In the genomic region with DNA sequence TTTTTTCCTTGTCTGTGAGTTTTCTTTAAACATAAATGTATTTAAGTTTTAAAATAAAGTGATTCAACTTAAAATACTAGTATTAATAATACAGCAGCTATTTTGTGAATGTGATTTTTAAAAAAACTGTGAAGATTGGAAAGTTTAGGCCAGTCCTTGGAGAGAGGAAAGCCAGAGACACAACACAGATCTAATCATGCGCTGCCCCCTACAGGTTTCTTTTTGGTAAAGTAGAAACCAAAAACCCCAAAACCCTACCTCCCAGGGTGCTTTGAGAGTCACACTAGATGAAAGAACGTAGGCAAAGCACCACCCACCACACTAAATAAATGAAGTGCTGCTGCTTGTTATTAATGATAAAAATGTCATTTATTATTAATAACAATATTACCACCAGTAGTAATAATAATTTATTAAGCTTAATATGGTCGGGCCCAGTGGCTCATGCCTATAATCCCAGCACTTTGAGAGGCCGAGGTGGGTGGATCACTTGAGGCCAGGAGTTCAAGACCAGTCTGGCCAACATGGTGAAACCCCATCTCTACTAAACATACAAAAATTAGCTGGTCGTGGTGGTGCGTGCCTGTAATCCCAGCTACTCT, we compare ENCODE assay signal across 8 cellular contexts. TPM values are rescaled to one million over a fixed set of nuclear protein-coding genes. Genes with fewer than 3 reads are reported as not detected.
A peak's percentile ranks its signal among the peaks of the same experiment; 100 is the strongest.
DNase-seq lines count a peak whose midpoint lies in the region; ATAC-seq, FAIRE-seq and TF ChIP-seq lines count a peak whose summit lies in the region.

No MANE protein-coding gene starts in this region.

- H3K4me2 ChIP-seq in endothelial cell of umbilical vein (ENCODE audit: insufficient read depth, low read length) = no peak overlapping the region

- no peak overlapping the region for H3K9ac ChIP-seq in endothelial cell of umbilical vein (replicated peaks; ENCODE audit: extremely low read depth, insufficient read depth, low read length)

- TF ChIP-seq POLR2A in endothelial cell of umbilical vein (IDR thresholded peaks at IDR 0.05; ENCODE audit: low read depth, low read length) (no peak), testis (IDR thresholded peaks at IDR 0.05) (no peak)

- no TSS peak for BruUV-seq in endothelial cell of umbilical vein (replicated peaks; lab: Mats Ljungman, UMichigan)

- H3K4me3 Mint-ChIP-seq in naive thymus-derived CD4-positive, alpha-beta T cell = no peak overlapping the region

- no peak overlapping the region for H3K27ac ChIP-seq in endothelial cell of umbilical vein (ENCODE audit: insufficient read depth, low read depth, low read length)
- no peak overlapping the region for H3K27ac ChIP-seq in naive thymus-derived CD4-positive, alpha-beta T cell (ENCODE audit: low read depth, low read length)
- no peak overlapping the region for H3K27ac ChIP-seq in testis

- TF ChIP-seq CTCF in AG09309 (IDR thresholded peaks at IDR 0.05; ENCODE audit: control insufficient read depth, insufficient read depth, low read depth, low read length, missing control alignments) = peak; percentile 63
- TF ChIP-seq CTCF in endothelial cell of umbilical vein (IDR thresholded peaks at IDR 0.05; ENCODE audit: extremely low read depth in 1 of 2, insufficient read depth in 1 of 2, low read depth in 1 of 2, low read length in 2 of 2) = peak; percentile 41 to 56
- TF ChIP-seq CTCF in testis (IDR thresholded peaks at IDR 0.05) = peak; percentile 56 to 70 (median 58)

- no peaks in the 10 kb centered on the region for H4K20me1 ChIP-seq in endothelial cell of umbilical vein (replicated peaks; ENCODE audit: control insufficient read depth, extremely low read depth, insufficient read depth, low read length)

- peak; percentile 90 for ATAC-seq in naive thymus-derived CD4-positive, alpha-beta T cell
- ATAC-seq in HG02588 (IDR thresholded peaks at IDR 0.05; ENCODE audit: unreplicated experiment) = no peak

- H3K9me3 Mint-ChIP-seq in naive thymus-derived CD4-positive, alpha-beta T cell = peaks cover 0 to 2% (median 0%) of the 10 kb centered on the region in 11 donors

- CTCF ChIA-PET in endothelial cell of umbilical vein (lab: Charles Lee) = interaction anchor here (0.6 to 10.0 kb wide), 61 partner anchors 9 to 515 kb away, joined by 3 to 274 read pairs (median 5); partner anchors contain the start of genes B4GALT5, SLC9A8 and SPATA2
- CTCF ChIA-PET in naive thymus-derived CD4-positive, alpha-beta T cell (lab: Charles Lee) = interaction anchor here (0.6 to 2.4 kb wide), 8 partner anchors 9 to 285 kb away, joined by 3 to 31 read pairs (median 4); no protein-coding TSS in a partner anchor

- no peak overlapping the region for H3K27ac Mint-ChIP-seq in naive thymus-derived CD4-positive, alpha-beta T cell

- dilution Hi-C loops in endothelial cell of umbilical vein (cut with MboI; ENCODE audit: extremely low pct_ligation_motif_present, low sequenced_read_pairs) = loop anchor here (25.0 kb wide), 1 partner anchor 184 kb away; no protein-coding TSS in a partner anchor

- H3K4me1 ChIP-seq in endothelial cell of umbilical vein (ENCODE audit: control insufficient read depth, extremely low read depth, insufficient read depth, low read length) (no peaks in the 10 kb centered on the region), testis (peaks cover 16% of the 10 kb centered on the region)
- no peaks in the 10 kb centered on the region for H3K4me1 ChIP-seq in naive thymus-derived CD4-positive, alpha-beta T cell (ENCODE audit: control insufficient read depth in 2 of 2, insufficient read depth in 2 of 2, low read length in 2 of 2)

- DNase-seq in AG09309 (ENCODE audit: low read depth) = no peak
- peak; percentile 52 for DNase-seq in GM18507 (ENCODE audit: extremely low spot score, insufficient read length, low read depth)
- peak; percentile 29 for DNase-seq in NCI-H2227 treated with DMSO at 0.1 percent for 48 hours (lab: John Stamatoyannopoulos, UW)
- DNase-seq in activated CD4-positive, CD25-positive, alpha-beta regulatory T cell treated with anti-CD3 and anti-CD28 coated beads, Interleukin-2, amount 50 U/mL, for 72 hours = peak; percentile 43
- peak; percentile 48 for DNase-seq in endothelial cell of umbilical vein (ENCODE audit: low read depth, low spot score)
- DNase-seq in naive thymus-derived CD4-positive, alpha-beta T cell = peak in 8 of 9 donors; percentile 34 to 70 (median 60)
- DNase-seq in testis = peak; percentile 78

- H3K27me3 Mint-ChIP-seq in naive thymus-derived CD4-positive, alpha-beta T cell = no peaks in the 10 kb centered on the region

- H3K27me3 ChIP-seq in endothelial cell of umbilical vein (ENCODE audit: control insufficient read depth in 2 of 2, insufficient read depth in 2 of 2, low read length in 2 of 2) (no peaks in the 10 kb centered on the region), testis (no peaks in the 10 kb centered on the region)
- no peaks in the 10 kb centered on the region for H3K27me3 ChIP-seq in naive thymus-derived CD4-positive, alpha-beta T cell (ENCODE audit: control insufficient read depth in 2 of 2, insufficient read depth in 2 of 2, low read length in 2 of 2)

- H3K4me3 ChIP-seq in AG09309 (ENCODE audit: control insufficient read depth, low read depth, low read length) (no peak overlapping the region), endothelial cell of umbilical vein (replicated peaks in 1 of 3; ENCODE audit: insufficient read depth in 1 of 3, low read depth in 1 of 3, low read length in 3 of 3) (no peak overlapping the region), testis (no peak overlapping the region)
- no peak overlapping the region for H3K4me3 ChIP-seq in naive thymus-derived CD4-positive, alpha-beta T cell (ENCODE audit: low read length)

- intact Hi-C loops in endothelial cell of umbilical vein (cut with micrococcal nuclease) = loop anchor here (1.0 to 5.0 kb wide), 3 partner anchors 69 to 304 kb away; no protein-coding TSS in a partner anchor
- intact Hi-C loops in naive thymus-derived CD4-positive, alpha-beta T cell (cut with micrococcal nuclease) = loop anchor here (1.0 to 5.0 kb wide), 4 partner anchors 235 to 514 kb away; no protein-coding TSS in a partner anchor
- intact Hi-C loops in testis (cut with DNase I; ENCODE audit: low total_unique reads) = no loop called here

- H3K36me3 ChIP-seq in endothelial cell of umbilical vein (ENCODE audit: control insufficient read depth in 2 of 2, extremely low read depth in 1 of 2, insufficient read depth in 2 of 2, low read length in 2 of 2) (peaks cover 3 to 9% of the 10 kb centered on the region in 2 experiments), testis (ENCODE audit: low read depth, missing control alignments) (no peaks in the 10 kb centered on the region)
- peaks cover 0 to 41% (median 14%) of the 10 kb centered on the region in 3 experiments for H3K36me3 ChIP-seq in naive thymus-derived CD4-positive, alpha-beta T cell (ENCODE audit: control insufficient read depth in 2 of 3, insufficient read depth in 3 of 3, low read length in 3 of 3)

- H3K9me1 ChIP-seq in endothelial cell of umbilical vein (replicated peaks; ENCODE audit: control insufficient read depth, extremely low read depth, insufficient read depth, low read length) = no peaks in the 10 kb centered on the region

- no peaks in the 10 kb centered on the region for H3K9me3 ChIP-seq in endothelial cell of umbilical vein (replicated peaks; ENCODE audit: control insufficient read depth, insufficient read depth, low read length)
- no peaks in the 10 kb centered on the region for H3K9me3 ChIP-seq in naive thymus-derived CD4-positive, alpha-beta T cell (ENCODE audit: control insufficient read depth in 2 of 3, low read length in 3 of 3)
- no peaks in the 10 kb centered on the region for H3K9me3 ChIP-seq in testis

- FAIRE-seq in GM18507 (lab: Jason Lieb, UNC) = peak; percentile 39
- no peak for FAIRE-seq in endothelial cell of umbilical vein (lab: Jason Lieb, UNC)

- H3K4me1 Mint-ChIP-seq in naive thymus-derived CD4-positive, alpha-beta T cell = peaks cover 9 to 25% (median 13%) of the 10 kb centered on the region in 7 donors

- no peaks in the 10 kb centered on the region for H3K79me2 ChIP-seq in endothelial cell of umbilical vein (ENCODE audit: control insufficient read depth, insufficient read depth, low read length)

- 70 to 71% methylated on average over 6 of the region's 6 CpGs for WGBS in testis, 2 donors

- H2AFZ ChIP-seq in endothelial cell of umbilical vein (ENCODE audit: low read depth, low read length) = no peak overlapping the region

- POLR2A ChIA-PET in endothelial cell of umbilical vein (lab: Charles Lee) = no interaction called here
- POLR2A ChIA-PET in naive thymus-derived CD4-positive, alpha-beta T cell (lab: Charles Lee) = no interaction called here

- peaks cover 13 to 32% (median 22%) of the 10 kb centered on the region in 5 donors for H3K36me3 Mint-ChIP-seq in naive thymus-derived CD4-positive, alpha-beta T cell

TF ChIP-seq in endothelial cell of umbilical vein, 7 proteins besides CTCF, POLR2A, EP300 and RAD21:
- TF ChIP-seq GATA2 (IDR thresholded peaks at IDR 0.05; ENCODE audit: insufficient read depth, insufficient read length, low read depth, low read length) (no peak), POLR2AphosphoS5 (IDR thresholded peaks at IDR 0.05; ENCODE audit: insufficient read depth, low read depth, low read length) (no peak), JUN (IDR thresholded peaks at IDR 0.05; ENCODE audit: borderline replicate concordance, insufficient read depth, insufficient read length, low read depth) (no peak), FOS (IDR thresholded peaks at IDR 0.05; ENCODE audit: borderline replicate concordance, insufficient read depth, low read length) (no peak), EZH2 (IDR thresholded peaks at IDR 0.05; ENCODE audit: borderline replicate concordance, low read depth, low read length, severe bottlenecking) (no peak), MYC (IDR thresholded peaks at IDR 0.05; ENCODE audit: low read depth, low read length) (no peak)
- TF ChIP-seq, protein P1, sequence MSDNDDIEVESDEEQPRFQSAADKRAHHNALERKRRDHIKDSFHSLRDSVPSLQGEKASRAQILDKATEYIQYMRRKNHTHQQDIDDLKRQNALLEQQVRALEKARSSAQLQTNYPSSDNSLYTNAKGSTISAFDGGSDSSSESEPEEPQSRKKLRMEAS (IDR thresholded peaks at IDR 0.05; ENCODE audit: insufficient read depth, insufficient read length) = no peak
TF ChIP-seq in endothelial cell of umbilical vein: peak in this region for 0.

RNA-seq across cellular contexts. Expression of gene SLC9A8, which starts 33.7 kb away (rescaled TPM):
- total RNA-seq in endothelial cell of umbilical vein = 11.2 and 14.4 TPM in 2 replicates
- 4.4 and 5.1 TPM in 2 replicates for polyA plus RNA-seq in endothelial cell of umbilical vein
- 2.8 and 3.1 TPM in 2 replicates for polyA plus RNA-seq in endothelial cell of umbilical vein (2011; cell fraction: cytosol; rRNA removed)
- 16.8 and 17.5 TPM in 2 replicates for polyA plus RNA-seq in endothelial cell of umbilical vein (2011; cell fraction: nucleus; rRNA removed)
- polyA plus RNA-seq in endothelial cell of umbilical vein (2012) = 5.2 and 5.7 TPM in 2 replicates
- 23.1 and 34.5 TPM in 2 replicates for polyA minus RNA-seq in endothelial cell of umbilical vein
- 2.8 TPM for polyA minus RNA-seq in endothelial cell of umbilical vein (2011; cell fraction: cytosol; rRNA and poly(A)+ RNA removed)
- polyA minus RNA-seq in endothelial cell of umbilical vein (2011; cell fraction: nucleus; rRNA and poly(A)+ RNA removed) = 33.2 and 42.9 TPM in 2 replicates
- total RNA-seq in naive thymus-derived CD4-positive, alpha-beta T cell = 10 to 100 TPM; 21.7 to 42.5 (median 25.7) TPM
- polyA plus RNA-seq in naive thymus-derived CD4-positive, alpha-beta T cell = 1 to 10 TPM; 6.2 to 7.2 TPM
- total RNA-seq in testis = 10 to 100 TPM; 32.7 to 33.0 TPM
- polyA plus RNA-seq in testis (ENCODE audit: insufficient read depth, low read depth, low replicate concordance) = 21.3 TPM
